Comparison of ENCODE assay signal across 11 cellular contexts in the genomic region with DNA sequence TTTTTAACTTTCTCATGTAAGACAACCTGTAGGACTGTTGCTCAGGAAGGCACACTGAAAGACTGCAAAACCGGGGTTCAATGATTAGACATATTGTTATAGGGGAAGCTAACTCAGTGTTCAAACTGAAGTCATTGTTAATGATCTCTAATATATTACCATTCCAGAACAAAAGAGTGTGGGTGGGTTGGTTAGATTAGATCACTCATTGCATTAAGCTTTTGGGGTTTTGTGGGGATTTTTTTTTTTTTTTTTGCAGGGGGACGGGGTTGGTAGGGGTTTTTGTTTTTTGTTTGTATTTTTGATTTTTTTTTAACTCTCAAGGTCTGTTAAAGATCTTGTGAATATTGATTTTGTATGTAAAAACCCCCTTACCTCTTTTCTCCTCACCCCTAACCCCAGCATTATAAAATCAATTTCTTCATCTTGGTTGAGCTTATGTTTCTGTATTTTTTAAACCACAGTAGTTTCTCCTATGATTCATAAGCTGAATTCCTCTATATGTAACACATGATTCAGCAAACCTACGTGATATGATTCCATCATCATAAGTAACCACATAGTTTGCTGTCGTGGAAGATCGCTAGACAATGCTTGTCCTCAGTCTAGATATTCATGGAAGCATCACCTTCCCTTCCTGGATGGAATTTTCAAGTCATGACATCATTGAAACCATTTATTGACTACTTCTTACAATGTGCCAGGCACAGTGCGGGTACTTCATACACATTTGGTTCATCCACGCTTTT.
DNase-seq lines count a peak whose midpoint lies in the region; ATAC-seq and TF ChIP-seq lines count a peak whose summit lies in the region.
"Had no signal": no experiment of that assay in that cellular context is flagged by ENCODE, and none has a peak within 500 bp of the region (broad histone marks: within the 10 kb centered on the region; RNA-seq: fewer than 3 reads in every experiment).

No MANE protein-coding gene starts in this region.

- H3K4me3 ChIP-seq in astrocyte of the cerebellum (ENCODE audit: low read depth, low read length): no peak overlapping the region
- no peak overlapping the region for H3K4me3 ChIP-seq in smooth muscle cell
- no peak overlapping the region for H3K4me3 ChIP-seq in aorta (ENCODE audit: low read length in 2 of 2)
- H3K4me3 ChIP-seq: BLaER1 had no signal

- H3K27ac ChIP-seq in smooth muscle cell (ENCODE audit: low read depth) (peak overlapping the region; percentile 71), aorta (ENCODE audit: low read depth in 1 of 2, low read length in 2 of 2) (no peak overlapping the region)
- H3K27ac ChIP-seq: BLaER1, parathyroid adenoma had no signal

- no peaks in the 10 kb centered on the region for H3K4me1 ChIP-seq in smooth muscle cell (ENCODE audit: low read depth)
- peaks cover 0 to 2% of the 10 kb centered on the region in 2 donors for H3K4me1 ChIP-seq in aorta (ENCODE audit: control insufficient read depth in 1 of 2, insufficient read depth in 2 of 2, low read length in 2 of 2)
- H3K4me1 ChIP-seq: parathyroid adenoma had no signal

- peak; percentile 20 for ATAC-seq in activated CD8-positive, alpha-beta memory T cell treated with anti-CD3 and anti-CD28 coated beads, Interleukin-2, amount 10 ng/mL, durations not matched to agents 7 days and 5 days
- ATAC-seq in HG03175 (IDR thresholded peaks at IDR 0.05; ENCODE audit: unreplicated experiment) (peak; percentile 44), aorta (ENCODE audit: low FRiP score) (no peak)

- peaks cover 22% of the 10 kb centered on the region for H3K27me3 Mint-ChIP-seq in activated CD8-positive, alpha-beta memory T cell treated with anti-CD3 and anti-CD28 coated beads, Interleukin-2, amount 10 ng/mL, durations not matched to agents 7 days and 5 days

- H3K27me3 ChIP-seq in smooth muscle cell (ENCODE audit: low read depth) (no peaks in the 10 kb centered on the region), aorta (ENCODE audit: control insufficient read depth in 1 of 2, insufficient read depth in 2 of 2, low read length in 1 of 2) (no peaks in the 10 kb centered on the region)
- H3K27me3 ChIP-seq: BLaER1 had no signal

- no peak for TF ChIP-seq CTCF in astrocyte of the cerebellum (IDR thresholded peaks at IDR 0.05; ENCODE audit: low read depth, low read length, missing control alignments)
- TF ChIP-seq CTCF in smooth muscle cell (IDR thresholded peaks at IDR 0.05; ENCODE audit: borderline replicate concordance, insufficient read depth, poor library complexity, severe bottlenecking): no peak

- no peak overlapping the region for H3K4me3 Mint-ChIP-seq in activated CD8-positive, alpha-beta memory T cell treated with anti-CD3 and anti-CD28 coated beads, Interleukin-2, amount 10 ng/mL, durations not matched to agents 7 days and 5 days

- H3K79me2 ChIP-seq in smooth muscle cell (ENCODE audit: low read depth): no peaks in the 10 kb centered on the region
- H3K79me2 ChIP-seq: parathyroid adenoma had no signal

- no peak for DNase-seq in activated CD8-positive, alpha-beta memory T cell treated with anti-CD3 and anti-CD28 coated beads, Interleukin-2, amount 10 ng/mL, durations not matched to agents 7 days and 5 days
- DNase-seq in activated CD8-positive, alpha-beta memory T cell treated with anti-CD3 and anti-CD28 coated beads, Interleukin-2, amount 50 U/mL, for 48 hours: no peak
- DNase-seq in astrocyte of the cerebellum (ENCODE audit: low read depth): peak; percentile 56
- no peak for DNase-seq in smooth muscle cell (lab: John Stamatoyannopoulos, UW; ENCODE audit: unreplicated experiment)
- no peak for DNase-seq in cortex of kidney (lab: John Stamatoyannopoulos, UW)
- no peak for DNase-seq in DMS53 treated with DMSO at 0.1 percent for 48 hours (lab: John Stamatoyannopoulos, UW; ENCODE audit: unreplicated experiment)
- no peak for DNase-seq in aorta
- DNase-seq: hypothalamus had no signal

- no peaks in the 10 kb centered on the region for H3K9me3 Mint-ChIP-seq in activated CD8-positive, alpha-beta memory T cell treated with anti-CD3 and anti-CD28 coated beads, Interleukin-2, amount 10 ng/mL, durations not matched to agents 7 days and 5 days (ENCODE audit: low read depth)

- no peaks in the 10 kb centered on the region for H3K9me3 ChIP-seq in smooth muscle cell (replicated peaks; ENCODE audit: low read depth)
- H3K9me3 ChIP-seq in aorta (ENCODE audit: control insufficient read depth, low read length): no peaks in the 10 kb centered on the region
- H3K9me3 ChIP-seq: BLaER1 had no signal

- no peaks in the 10 kb centered on the region for H4K20me1 ChIP-seq in smooth muscle cell (ENCODE audit: low read depth)
- H4K20me1 ChIP-seq: BLaER1 had no signal

- peaks cover 12% of the 10 kb centered on the region for H3K4me1 Mint-ChIP-seq in activated CD8-positive, alpha-beta memory T cell treated with anti-CD3 and anti-CD28 coated beads, Interleukin-2, amount 10 ng/mL, durations not matched to agents 7 days and 5 days

- intact Hi-C loops in aorta (cut with DNase I): no loop called here

- in situ Hi-C loops in astrocyte of the cerebellum (cut with HindIII; ENCODE audit: low sequenced_read_pairs): no loop called here

- no peaks in the 10 kb centered on the region for H3K36me3 Mint-ChIP-seq in activated CD8-positive, alpha-beta memory T cell treated with anti-CD3 and anti-CD28 coated beads, Interleukin-2, amount 10 ng/mL, durations not matched to agents 7 days and 5 days

- CTCF ChIA-PET in activated CD8-positive, alpha-beta memory T cell treated with anti-CD3 and anti-CD28 coated beads, Interleukin-2, amount 10 ng/mL, durations not matched to agents 7 days and 5 days (lab: Charles Lee): no interaction called here

- no peaks in the 10 kb centered on the region for H3K36me3 ChIP-seq in smooth muscle cell (ENCODE audit: low read depth)
- no peaks in the 10 kb centered on the region for H3K36me3 ChIP-seq in aorta (ENCODE audit: control insufficient read depth in 1 of 2, insufficient read depth in 2 of 2, low read length in 1 of 2)
- H3K36me3 ChIP-seq: BLaER1 had no signal

- H3F3A ChIP-seq in smooth muscle cell (ENCODE audit: low read depth): no peaks in the 10 kb centered on the region

- 66% methylated on average over 7 of the region's 7 CpGs for WGBS in smooth muscle cell (ENCODE audit: low lambda C conversion rate)
- WGBS in aorta, 2 donors: 93 to 94% methylated on average over 7 of the region's 7 CpGs

- H2AFZ ChIP-seq in smooth muscle cell (ENCODE audit: low read depth): no peak overlapping the region
- H2AFZ ChIP-seq: parathyroid adenoma had no signal

- no peak overlapping the region for H3K27ac Mint-ChIP-seq in activated CD8-positive, alpha-beta memory T cell treated with anti-CD3 and anti-CD28 coated beads, Interleukin-2, amount 10 ng/mL, durations not matched to agents 7 days and 5 days

- peak overlapping the region; percentile 21 for H3K4me2 ChIP-seq in smooth muscle cell
- H3K4me2 ChIP-seq: BLaER1 had no signal

- peak overlapping the region; percentile 36 for H3K9ac ChIP-seq in smooth muscle cell (ENCODE audit: low read depth)
- H3K9ac ChIP-seq: BLaER1, parathyroid adenoma had no signal
